In genomic region chr18:36993068-36993467, GRCh38 we compare ENCODE assay signal across 13 cellular contexts.
A peak's percentile ranks its signal among the peaks of the same experiment; 100 is the strongest.
DNase-seq lines count a peak whose midpoint lies in the region; ATAC-seq and TF ChIP-seq lines count a peak whose summit lies in the region.
"Had no signal": no experiment of that assay in that cellular context is flagged by ENCODE, and none has a peak within 500 bp of the region (broad histone marks: within the 10 kb centered on the region; RNA-seq: fewer than 3 reads in every experiment).

No MANE protein-coding gene starts in this region.

- H3K4me3 Mint-ChIP-seq in osteocyte (ENCODE audit: unreplicated experiment) = no peak overlapping the region

- peak overlapping the region; percentile 56 for H3K4me2 ChIP-seq in GM23248 (ENCODE audit: unreplicated experiment)
- H3K4me2 ChIP-seq: BLaER1 had no signal

- no peaks in the 10 kb centered on the region for H3K9me3 ChIP-seq in GM23248 (ENCODE audit: low read depth)
- no peaks in the 10 kb centered on the region for H3K9me3 ChIP-seq in RWPE2 (ENCODE audit: severe bottlenecking)
- H3K9me3 ChIP-seq: esophagus squamous epithelium had no signal

- no peaks in the 10 kb centered on the region for H3K27me3 Mint-ChIP-seq in osteocyte (ENCODE audit: unreplicated experiment)

- peaks cover 4% of the 10 kb centered on the region for H3K9me3 Mint-ChIP-seq in osteocyte (ENCODE audit: unreplicated experiment)

- H4K20me1 ChIP-seq in GM23248 (ENCODE audit: insufficient read depth) = no peaks in the 10 kb centered on the region
- H4K20me1 ChIP-seq: BLaER1 had no signal

- H3K27me3 ChIP-seq in GM23248 (replicated peaks; ENCODE audit: insufficient read depth) (no peaks in the 10 kb centered on the region), RWPE2 (ENCODE audit: insufficient read depth, poor library complexity, severe bottlenecking) (no peaks in the 10 kb centered on the region)
- H3K27me3 ChIP-seq: BLaER1, esophagus squamous epithelium, ovary had no signal

- peak overlapping the region; percentile 37; the same call in 1 of the 2 replicates for H3K27ac ChIP-seq in GM23248
- H3K27ac ChIP-seq in RWPE2 (ENCODE audit: poor library complexity, severe bottlenecking) = no peak overlapping the region
- H3K27ac ChIP-seq: BLaER1, esophagus squamous epithelium, left ventricle myocardium inferior, ovary had no signal

- H3K4me3 ChIP-seq in GM23248 = no peak overlapping the region
- H3K4me3 ChIP-seq in RWPE2 (ENCODE audit: severe bottlenecking) = no peak overlapping the region
- no peak overlapping the region for H3K4me3 ChIP-seq in foreskin fibroblast (ENCODE audit: low read depth in 1 of 2, low read length in 2 of 2)
- H3K4me3 ChIP-seq: BLaER1, esophagus squamous epithelium, left ventricle myocardium inferior, ovary had no signal

- TF ChIP-seq CTCF in RWPE2 (IDR thresholded peaks at IDR 0.05; ENCODE audit: poor library complexity, severe bottlenecking) (no peak), foreskin fibroblast (IDR thresholded peaks at IDR 0.05; ENCODE audit: low read depth, low read length) (no peak), osteocyte (IDR thresholded peaks at IDR 0.05) (no peak), GM13976 (IDR thresholded peaks at IDR 0.05; ENCODE audit: borderline replicate concordance, control extremely low read depth, extremely low read depth, insufficient read depth, missing control alignments) (no peak)

- no peaks in the 10 kb centered on the region for H3K9me2 ChIP-seq in GM23248 (ENCODE audit: insufficient read depth)

- H3K4me1 ChIP-seq in GM23248 (ENCODE audit: insufficient read depth) (peaks cover 10% of the 10 kb centered on the region), RWPE2 (ENCODE audit: insufficient read depth, poor library complexity, severe bottlenecking) (peaks cover 7% of the 10 kb centered on the region)
- H3K4me1 ChIP-seq: BLaER1, esophagus squamous epithelium, left ventricle myocardium inferior had no signal

- peaks cover 6% of the 10 kb centered on the region for H3K4me1 Mint-ChIP-seq in osteocyte (ENCODE audit: unreplicated experiment)

- ATAC-seq in RWPE2 (ENCODE audit: low read depth) (peak; percentile 76; the same call in 2 of the 3 replicates), HG03439 (IDR thresholded peaks at IDR 0.05; ENCODE audit: unreplicated experiment) (no peak)

- no peak overlapping the region for H2AFZ ChIP-seq in GM23248

- H3K9ac ChIP-seq in GM23248 = no peak overlapping the region
- H3K9ac ChIP-seq: BLaER1 had no signal

- no peak overlapping the region for H3K27ac Mint-ChIP-seq in osteocyte (ENCODE audit: unreplicated experiment)

- in situ Hi-C loops in GM23248 (cut with MboI) = no loop called here
- in situ Hi-C loops in GM13976 (cut with MboI; ENCODE audit: low sequenced_read_pairs, unreplicated experiment) = no loop called here

- no peaks in the 10 kb centered on the region for H3K36me3 ChIP-seq in GM23248 (ENCODE audit: low read depth)
- no peaks in the 10 kb centered on the region for H3K36me3 ChIP-seq in RWPE2 (ENCODE audit: low read depth)
- H3K36me3 ChIP-seq: esophagus squamous epithelium, ovary had no signal

- H3K79me2 ChIP-seq in GM23248 (ENCODE audit: insufficient read depth) = no peaks in the 10 kb centered on the region

- peaks cover 2% of the 10 kb centered on the region for H3K36me3 Mint-ChIP-seq in osteocyte (ENCODE audit: unreplicated experiment)

- DNase-seq in AG20443 (ENCODE audit: low spot score) = peak; percentile 20
- DNase-seq in GM23248 = peak; percentile 61
- no peak for DNase-seq in RWPE2 (ENCODE audit: low spot score)
- DNase-seq in foreskin fibroblast = peak; percentile 30 to 48
- no peak for DNase-seq in osteocyte (ENCODE audit: extremely low spot score, unreplicated experiment)
- no peak for DNase-seq in GM13976 (ENCODE audit: low spot score)
- DNase-seq in NCI-H1092 treated with DMSO at 0.1 percent for 48 hours (lab: John Stamatoyannopoulos, UW) = no peak
- DNase-seq: esophagus squamous epithelium, left ventricle myocardium inferior, NCI-H187, ovary had no signal

- 0 out of 2 replicates have a peak, but pooled peaks cover 11% of the 10 kb centered on the region for H3F3A ChIP-seq in GM23248 (ENCODE audit: insufficient read depth)

Comparison
In these comparisons a context has a peak if more than half of its experiments do, and no peak if none do; other contexts are left out.
1. DNase-seq: peak in AG20443 (single experiment), GM23248 (single experiment) and foreskin fibroblast (2 of 2); none in RWPE2 (single experiment), osteocyte (single experiment), GM13976 (single experiment) and NCI-H1092 treated with DMSO at 0.1 percent for 48 hours (single experiment).